Comparison of ENCODE assay signal across 1 cellular context in the genomic region with DNA sequence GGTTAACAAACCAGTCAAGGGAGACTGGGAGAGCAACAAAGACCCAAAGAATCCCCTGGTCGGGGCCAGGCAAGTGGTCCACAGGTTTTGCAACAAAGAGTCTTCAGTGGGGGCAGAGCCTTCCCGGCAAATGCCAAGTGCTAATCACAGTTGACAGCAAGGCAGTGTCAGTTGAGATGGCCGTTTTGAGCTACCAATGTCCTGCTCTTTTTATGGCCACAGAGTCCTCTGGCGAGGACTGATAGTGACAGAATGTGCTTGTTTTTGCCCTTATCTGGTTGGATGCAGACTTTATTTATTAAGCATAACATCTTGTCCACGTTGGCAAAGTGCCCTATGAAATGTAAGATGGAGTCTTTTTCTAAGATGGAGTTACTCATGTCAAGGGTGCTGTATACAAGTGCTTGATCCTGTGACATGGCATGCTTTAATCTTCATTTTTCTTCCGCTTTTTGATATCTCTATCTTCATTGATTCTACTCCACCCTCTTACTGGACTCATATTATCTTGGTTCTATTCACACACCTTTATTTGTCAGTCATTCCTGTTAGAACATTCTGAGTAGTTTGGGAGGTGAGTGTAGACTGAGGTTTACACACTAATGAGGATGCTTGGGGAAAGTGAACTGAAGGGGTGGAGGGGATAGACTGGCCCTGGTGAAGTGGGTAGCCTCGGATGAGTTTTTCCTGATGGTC.
TF ChIP-seq lines count a peak whose summit lies in the region.

No MANE protein-coding gene starts in this region.

TF ChIP-seq in K562, 482 proteins besides CTCF, POLR2A, EP300 and RAD21 (continued from another document and continues in another):
- TF ChIP-seq MGA (IDR thresholded peaks at IDR 0.05) (peak; percentile 47; the same call in 1 of the 2 replicates), ZZZ3 (IDR thresholded peaks at IDR 0.05) (no peak), DEAF1 (CRISPR knock-in tag; IDR thresholded peaks at IDR 0.05) (peak; percentile 100), ZNF764 (CRISPR knock-in tag; IDR thresholded peaks at IDR 0.05; ENCODE audit: low read depth) (peak; percentile 92), ZNF57 (CRISPR knock-in tag; IDR thresholded peaks at IDR 0.05) (peak; percentile 100), ZFX (CRISPR knock-in tag; IDR thresholded peaks at IDR 0.05) (peak; percentile 14; the same call in 1 of the 2 replicates), U2AF2 (optimal IDR thresholded peaks at IDR 0.05; ENCODE audit: low read depth, low read length) (no peak), MAFG (tag; conservative IDR thresholded peaks at IDR 0.05) (peak; percentile 98), ZNF217 (CRISPR knock-in tag; IDR thresholded peaks at IDR 0.05) (no peak), PURB (CRISPR knock-in tag; IDR thresholded peaks at IDR 0.05; ENCODE audit: low read depth) (no peak), ZNF3 (CRISPR knock-in tag; IDR thresholded peaks at IDR 0.05) (peak; percentile 90), CBX3 (IDR thresholded peaks at IDR 0.05; ENCODE audit: borderline replicate concordance in 1 of 2, low read length in 2 of 2) (peak in 1 of 2 experiments; percentile 53; a peak in 2 of 3 replicates), RBM17 (IDR thresholded peaks at IDR 0.05; ENCODE audit: borderline replicate concordance, low read depth, low read length) (no peak), CBFB (CRISPR knock-in tag; IDR thresholded peaks at IDR 0.05) (peak; percentile 73; the same call in 1 of the 2 replicates), ARNT (IDR thresholded peaks at IDR 0.05) (peak in 1 of 2 experiments; percentile 94), ZNF232 (CRISPR knock-in tag; IDR thresholded peaks at IDR 0.05) (no peak), HMG20B (CRISPR knock-in tag; IDR thresholded peaks at IDR 0.05) (peak; percentile 96), RFX7 (CRISPR knock-in tag; IDR thresholded peaks at IDR 0.05) (peak; percentile 99), RBM34 (IDR thresholded peaks at IDR 0.05; ENCODE audit: borderline replicate concordance, insufficient read depth, low read length) (no peak), C11orf30 (IDR thresholded peaks at IDR 0.05; ENCODE audit: low read depth) (no peak), KDM4B (IDR thresholded peaks at IDR 0.05; ENCODE audit: borderline replicate concordance in 2 of 2, low read depth in 1 of 2) (no peak), RBM25 (IDR thresholded peaks at IDR 0.05; ENCODE audit: low read depth, low read length, severe bottlenecking) (no peak), TBL1XR1 (IDR thresholded peaks at IDR 0.05; ENCODE audit: low read length in 2 of 2) (peak; percentile 68 to 93; a peak in 3 of 4 replicates), RBM22 (IDR thresholded peaks at IDR 0.05; ENCODE audit: low read depth, low read length, poor library complexity, severe bottlenecking) (no peak), ZNF609 (CRISPR knock-in tag; IDR thresholded peaks at IDR 0.05; ENCODE audit: borderline replicate concordance) (no peak), TCF7L2 (IDR thresholded peaks at IDR 0.05; ENCODE audit: low read depth, low read length) (no peak), SFPQ (IDR thresholded peaks at IDR 0.05; ENCODE audit: low read depth, low read length) (no peak), FOSL1 (tag; conservative IDR thresholded peaks at IDR 0.05) (peak; percentile 92), BHLHE40 (IDR thresholded peaks at IDR 0.05; ENCODE audit: low read length) (peak; percentile 59; the same call in 1 of the 2 replicates), KDM1A (IDR thresholded peaks at IDR 0.05) (peak; percentile 84 to 88; a peak in 3 of 4 replicates), NFIX (CRISPR knock-in tag; IDR thresholded peaks at IDR 0.05; ENCODE audit: low read depth) (peak; percentile 93), FOXP1 (CRISPR knock-in tag; IDR thresholded peaks at IDR 0.05) (no peak), NR3C1 (CRISPR knock-in tag; IDR thresholded peaks at IDR 0.05) (no peak)
- TF ChIP-seq, protein P1, sequence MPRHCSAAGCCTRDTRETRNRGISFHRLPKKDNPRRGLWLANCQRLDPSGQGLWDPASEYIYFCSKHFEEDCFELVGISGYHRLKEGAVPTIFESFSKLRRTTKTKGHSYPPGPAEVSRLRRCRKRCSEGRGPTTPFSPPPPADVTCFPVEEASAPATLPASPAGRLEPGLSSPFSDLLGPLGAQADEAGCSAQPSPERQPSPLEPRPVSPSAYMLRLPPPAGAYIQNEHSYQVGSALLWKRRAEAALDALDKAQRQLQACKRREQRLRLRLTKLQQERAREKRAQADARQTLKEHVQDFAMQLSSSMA (CRISPR knock-in tag; IDR thresholded peaks at IDR 0.05): peak; percentile 95
- TF ChIP-seq, protein P2, sequence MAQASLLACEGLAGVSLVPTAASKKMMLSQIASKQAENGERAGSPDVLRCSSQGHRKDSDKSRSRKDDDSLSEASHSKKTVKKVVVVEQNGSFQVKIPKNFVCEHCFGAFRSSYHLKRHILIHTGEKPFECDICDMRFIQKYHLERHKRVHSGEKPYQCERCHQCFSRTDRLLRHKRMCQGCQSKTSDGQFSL (CRISPR knock-in tag; IDR thresholded peaks at IDR 0.05): no peak
- TF ChIP-seq, protein P2 (tag; IDR thresholded peaks at IDR 0.05): peak; percentile 53 to 100; a peak in 3 of 4 replicates
